Comparison of ENCODE assay signal across 8 cellular contexts in genomic region chr10:22252286-22252800, GRCh38. TPM values are rescaled to one million over a fixed set of nuclear protein-coding genes. Genes with fewer than 3 reads are reported as not detected.
DNase-seq lines count a peak whose midpoint lies in the region; ATAC-seq and TF ChIP-seq lines count a peak whose summit lies in the region.

No MANE protein-coding gene starts in this region.

- peak overlapping the region; percentile 86 for H3K4me2 ChIP-seq in fibroblast of lung (ENCODE audit: extremely low read depth, insufficient read depth, low read length)

- DNase-seq in Caco-2 (no peak), fibroblast of lung (ENCODE audit: low read depth in 2 of 2) (peak; percentile 54 to 60), 8988T (no peak)
- DNase-seq in activated T-cell treated with anti-CD3 and anti-CD28 coated beads, Interleukin-2, amount 50 U/mL, for 48 hours: peak; percentile 83 to 84
- no peak for DNase-seq in natural killer cell treated with Interleukin-12 subunit alpha and Interleukin-12 subunit beta and Interleukin-15 and Interleukin-18, amount 100 ng/mL, for 72 hours (ENCODE audit: low spot score)

- no peaks in the 10 kb centered on the region for H3K9me3 Mint-ChIP-seq in Caco-2 (ENCODE audit: unreplicated experiment)
- H3K9me3 Mint-ChIP-seq in natural killer cell treated with Interleukin-12 subunit alpha and Interleukin-12 subunit beta and Interleukin-15 and Interleukin-18, amount 100 ng/mL, for 72 hours: no peaks in the 10 kb centered on the region

- peaks cover 3% of the 10 kb centered on the region for H3K4me1 Mint-ChIP-seq in Caco-2 (ENCODE audit: low read depth, unreplicated experiment)
- H3K4me1 Mint-ChIP-seq in natural killer cell treated with Interleukin-12 subunit alpha and Interleukin-12 subunit beta and Interleukin-15 and Interleukin-18, amount 100 ng/mL, for 72 hours (ENCODE audit: low read depth in 2 of 2): peaks cover 8 to 9% of the 10 kb centered on the region in 2 donors

- peak; percentile 57 for ATAC-seq in GM21381 (IDR thresholded peaks at IDR 0.05; ENCODE audit: unreplicated experiment)
- peak; percentile 74 to 79 for ATAC-seq in natural killer cell treated with Interleukin-12 subunit alpha and Interleukin-12 subunit beta and Interleukin-15 and Interleukin-18, amount 100 ng/mL, for 72 hours

- no peaks in the 10 kb centered on the region for H3K36me3 Mint-ChIP-seq in Caco-2 (ENCODE audit: insufficient read depth, unreplicated experiment)
- H3K36me3 Mint-ChIP-seq in natural killer cell treated with Interleukin-12 subunit alpha and Interleukin-12 subunit beta and Interleukin-15 and Interleukin-18, amount 100 ng/mL, for 72 hours: peaks cover 7% of the 10 kb centered on the region

- H3K4me1 ChIP-seq in Caco-2 (no peaks in the 10 kb centered on the region; the same call in 1 of the 2 replicates), fibroblast of lung (ENCODE audit: control insufficient read depth, extremely low read depth, insufficient read depth, low read length) (peaks cover 4% of the 10 kb centered on the region), subcutaneous abdominal adipose tissue (ENCODE audit: control insufficient read depth in 5 of 5, insufficient read depth in 5 of 5, low read length in 5 of 5) (peaks cover 0 to 24% (median 13%) of the 10 kb centered on the region in 5 donors)

- H3K4me3 ChIP-seq in Caco-2 (ENCODE audit: low read depth, low read length) (peak overlapping the region; percentile 35), fibroblast of lung (replicated peaks in 1 of 4; ENCODE audit: control extremely low read depth in 1 of 4, insufficient read depth in 1 of 4, low read depth in 3 of 4, low read length in 4 of 4) (peak overlapping the region; percentile 66 to 77 (median 68)), subcutaneous abdominal adipose tissue (ENCODE audit: low read depth in 1 of 5, low read length in 5 of 5) (peak overlapping the region; percentile 71 to 97 (median 89))

- H3K27me3 Mint-ChIP-seq in Caco-2 (ENCODE audit: insufficient read depth, unreplicated experiment): peaks cover 4% of the 10 kb centered on the region
- H3K27me3 Mint-ChIP-seq in natural killer cell treated with Interleukin-12 subunit alpha and Interleukin-12 subunit beta and Interleukin-15 and Interleukin-18, amount 100 ng/mL, for 72 hours: peaks cover 13 to 22% of the 10 kb centered on the region in 2 donors

- intact Hi-C loops in Caco-2 (cut with micrococcal nuclease; ENCODE audit: unreplicated experiment): no loop called here

- peak overlapping the region; percentile 96 for H2AFZ ChIP-seq in fibroblast of lung (ENCODE audit: low read length)

- BruUV-seq in Caco-2 (replicated peaks; lab: Mats Ljungman, UMichigan): no TSS peak

- peak overlapping the region; percentile 73 for H3K4me3 Mint-ChIP-seq in Caco-2 (ENCODE audit: unreplicated experiment)
- H3K4me3 Mint-ChIP-seq in natural killer cell treated with Interleukin-12 subunit alpha and Interleukin-12 subunit beta and Interleukin-15 and Interleukin-18, amount 100 ng/mL, for 72 hours: peak overlapping the region; percentile 97

- H3K9ac ChIP-seq in fibroblast of lung (ENCODE audit: insufficient read depth, low read length): peak overlapping the region; percentile 85
- peak overlapping the region; percentile 57 to 86 (median 81) for H3K9ac ChIP-seq in subcutaneous abdominal adipose tissue (ENCODE audit: low read length in 5 of 5)

- no peak for TF ChIP-seq CTCF in Caco-2 (IDR thresholded peaks at IDR 0.05; ENCODE audit: insufficient read depth in 1 of 2, low read depth in 1 of 2, low read length in 1 of 2, severe bottlenecking in 1 of 2, unreplicated experiment in 1 of 2)
- no peak for TF ChIP-seq CTCF in fibroblast of lung (conservative IDR thresholded peaks at IDR 0.05 in 1 of 2, IDR thresholded peaks at IDR 0.05 in 1 of 2; ENCODE audit: low read depth in 1 of 2, low read length in 2 of 2)

- H3K27ac ChIP-seq in KOPT-K1 (ENCODE audit: low read depth, low read length, poor library complexity, severe bottlenecking) (peak overlapping the region; percentile 76), fibroblast of lung (ENCODE audit: insufficient read depth, low read length) (peak overlapping the region; percentile 95), subcutaneous abdominal adipose tissue (ENCODE audit: low read depth, low read length) (peak overlapping the region; percentile 84)

- no peaks in the 10 kb centered on the region for H3K79me2 ChIP-seq in fibroblast of lung (ENCODE audit: control insufficient read depth, insufficient read depth, low read length)

- CTCF ChIA-PET in Caco-2 (lab: Charles Lee): no interaction called here

- H4K20me1 ChIP-seq in fibroblast of lung (ENCODE audit: control insufficient read depth, extremely low read depth, insufficient read depth, low read length): no peaks in the 10 kb centered on the region

- H3K27me3 ChIP-seq in Caco-2 (replicated peaks; ENCODE audit: control insufficient read depth, insufficient read depth, low read length) (no peaks in the 10 kb centered on the region), fibroblast of lung (ENCODE audit: control insufficient read depth, insufficient read depth, low read length) (no peaks in the 10 kb centered on the region), subcutaneous abdominal adipose tissue (ENCODE audit: control insufficient read depth in 5 of 5, insufficient read depth in 4 of 5, low read length in 5 of 5) (no peaks in the 10 kb centered on the region)

- H3K36me3 ChIP-seq in Caco-2 (ENCODE audit: control insufficient read depth, insufficient read depth, low read length): no peaks in the 10 kb centered on the region
- H3K36me3 ChIP-seq in KOPT-K1 (ENCODE audit: insufficient read depth, low read length): no peaks in the 10 kb centered on the region
- no peaks in the 10 kb centered on the region for H3K36me3 ChIP-seq in fibroblast of lung (ENCODE audit: control insufficient read depth, insufficient read depth, low read length)
- no peaks in the 10 kb centered on the region for H3K36me3 ChIP-seq in subcutaneous abdominal adipose tissue (ENCODE audit: control insufficient read depth in 5 of 5, insufficient read depth in 5 of 5, low read length in 5 of 5)

- no peaks in the 10 kb centered on the region for H3K9me3 ChIP-seq in Caco-2
- H3K9me3 ChIP-seq in KOPT-K1 (ENCODE audit: insufficient read depth, low read length, poor library complexity, severe bottlenecking): no peaks in the 10 kb centered on the region
- H3K9me3 ChIP-seq in fibroblast of lung (ENCODE audit: control insufficient read depth, insufficient read depth, low read depth, low read length): no peaks in the 10 kb centered on the region
- no peaks in the 10 kb centered on the region for H3K9me3 ChIP-seq in subcutaneous abdominal adipose tissue (ENCODE audit: control insufficient read depth in 5 of 5, low read length in 5 of 5)

- POLR2A ChIA-PET in Caco-2 (lab: Charles Lee): no interaction called here

- H3K27ac Mint-ChIP-seq in Caco-2 (ENCODE audit: unreplicated experiment): peak overlapping the region; percentile 70
- peak overlapping the region; percentile 85 to 89 for H3K27ac Mint-ChIP-seq in natural killer cell treated with Interleukin-12 subunit alpha and Interleukin-12 subunit beta and Interleukin-15 and Interleukin-18, amount 100 ng/mL, for 72 hours

RNA-seq across cellular contexts. Expression of gene EBLN1, which starts 34.5 kb away (rescaled TPM):
- total RNA-seq in Caco-2 (2022): not detected in 2 replicates
- not detected in 2 replicates for total RNA-seq in fibroblast of lung
- polyA plus RNA-seq in fibroblast of lung: not detected in 2 replicates
- not detected in 2 replicates for polyA plus RNA-seq in fibroblast of lung (2012)
- polyA minus RNA-seq in fibroblast of lung (ENCODE audit: low replicate concordance): not detected in 2 replicates
- total RNA-seq in natural killer cell treated with Interleukin-12 subunit alpha and Interleukin-12 subunit beta and Interleukin-15 and Interleukin-18, amount 100 ng/mL, for 72 hours: not detected

Comparison
In these comparisons a context has a peak if more than half of its experiments do, and no peak if none do; other contexts are left out.
1. DNase-seq: peak in activated T-cell treated with anti-CD3 and anti-CD28 coated beads, Interleukin-2, amount 50 U/mL, for 48 hours (2 of 2) and fibroblast of lung (2 of 2); none in Caco-2 (0 of 2), natural killer cell treated with Interleukin-12 subunit alpha and Interleukin-12 subunit beta and Interleukin-15 and Interleukin-18, amount 100 ng/mL, for 72 hours (single experiment) and 8988T (single experiment).
2. H3K4me3 ChIP-seq: peak in every context shown above with its lines; median percentile 89 in subcutaneous abdominal adipose tissue; 68 in fibroblast of lung; 35 in Caco-2.
3. Peak in every context shown above with its lines, with median percentiles within 50 percentile points of each other: H3K27ac ChIP-seq.